In genomic region chr10:105195831-105196230, GRCh38 we compare ENCODE assay signal across 24 cellular contexts.
DNase-seq lines count a peak whose midpoint lies in the region; ATAC-seq and TF ChIP-seq lines count a peak whose summit lies in the region.
"Had no signal": no experiment of that assay in that cellular context is flagged by ENCODE, and none has a peak within 500 bp of the region (broad histone marks: within the 10 kb centered on the region; RNA-seq: fewer than 3 reads in every experiment).

No MANE protein-coding gene starts in this region.

- H3K27ac ChIP-seq in RWPE1 (no peak overlapping the region), foreskin keratinocyte (no peak overlapping the region)
- H3K27ac ChIP-seq: 22Rv1, BLaER1, Peyer's patch, SJSA1 had no signal

- H3K27ac Mint-ChIP-seq in T-cell = no peak overlapping the region
- H3K27ac Mint-ChIP-seq: CD4-positive, alpha-beta T cell; GM23338; T-helper 1 cell treated with Interleukin-12 subunit alpha and Interleukin-12 subunit beta and Interleukin-4 antibody, amounts not matched to agents 30 μg/mL and 1 μg/mL, for 36 hours had no signal

- no peaks in the 10 kb centered on the region for H3K4me1 ChIP-seq in foreskin keratinocyte
- H3K4me1 ChIP-seq: BLaER1, HAP-1, Peyer's patch, SJSA1 had no signal

- H3K4me1 Mint-ChIP-seq in T-cell = no peaks in the 10 kb centered on the region
- H3K4me1 Mint-ChIP-seq: GM23338 had no signal

- POLR2A ChIA-PET in RWPE1 (lab: Yijun Ruan, JAX; ENCODE audit: low non-redundant PET) = no interaction called here
- POLR2A ChIA-PET in T-cell (lab: Charles Lee) = no interaction called here

- TF ChIP-seq CTCF in RWPE1 (conservative IDR thresholded peaks at IDR 0.05; ENCODE audit: low read depth) (no peak), foreskin keratinocyte (conservative IDR thresholded peaks at IDR 0.05) (no peak)

- CTCF ChIA-PET in RWPE1 (lab: Yijun Ruan, JAX) = no interaction called here
- CTCF ChIA-PET in T-cell (lab: Charles Lee) = no interaction called here

- DNase-seq in DMS79 treated with DMSO at 0.1 percent for 48 hours (lab: John Stamatoyannopoulos, UW) (peak; percentile 7), DMS79 (lab: John Stamatoyannopoulos, UW) (no peak), HT-29 (ENCODE audit: low spot score) (peak; percentile 1), RWPE1 (ENCODE audit: low spot score) (peak; percentile 26), foreskin keratinocyte (peak; percentile 13 to 56), T-cell (no peak), NCI-H1694 (lab: John Stamatoyannopoulos, UW) (no peak)
- DNase-seq: ACHN; CD4-positive, alpha-beta T cell; COR-L47; KG1; NCI-H1417 treated with DMSO at 0.1 percent for 48 hours; NCI-H1930; NCI-H226; NCI-H524 treated with DMSO at 0.1 percent for 48 hours; Peyer's patch had no signal

- H3K4me3 Mint-ChIP-seq in T-cell = no peak overlapping the region
- H3K4me3 Mint-ChIP-seq: CD4-positive, alpha-beta T cell; GM23338; T-helper 1 cell treated with Interleukin-12 subunit alpha and Interleukin-12 subunit beta and Interleukin-4 antibody, amounts not matched to agents 30 μg/mL and 1 μg/mL, for 36 hours had no signal

- no peaks in the 10 kb centered on the region for H3K27me3 Mint-ChIP-seq in T-cell
- H3K27me3 Mint-ChIP-seq: CD4-positive, alpha-beta T cell had no signal

- H3K27me3 ChIP-seq in foreskin keratinocyte = no peaks in the 10 kb centered on the region
- H3K27me3 ChIP-seq: BLaER1, Peyer's patch, SJSA1 had no signal

- ATAC-seq in foreskin keratinocyte (no peak), HG02798 (IDR thresholded peaks at IDR 0.05; ENCODE audit: poor library complexity, unreplicated experiment) (no peak), T-cell (replicated peaks in 1 of 4) (no peak)
- ATAC-seq: GM23338, Right ventricle myocardium inferior had no signal

- peaks cover 0 to 2% (median 0%) of the 10 kb centered on the region in 3 donors for H3K9me3 Mint-ChIP-seq in T-cell
- H3K9me3 Mint-ChIP-seq: CD4-positive, alpha-beta T cell; GM23338; T-helper 1 cell treated with Interleukin-12 subunit alpha and Interleukin-12 subunit beta and Interleukin-4 antibody, amounts not matched to agents 30 μg/mL and 1 μg/mL, for 36 hours had no signal

- H3K36me3 Mint-ChIP-seq in T-cell = no peaks in the 10 kb centered on the region

Comparison
In these comparisons a context has a peak if more than half of its experiments do, and no peak if none do; other contexts are left out.
1. DNase-seq: peak in DMS79 treated with DMSO at 0.1 percent for 48 hours (single experiment), HT-29 (single experiment), RWPE1 (single experiment) and foreskin keratinocyte (2 of 2); none in DMS79 (single experiment), T-cell (0 of 34) and NCI-H1694 (single experiment).